8 cellular contexts compared by ENCODE assay signal in the genomic region with DNA sequence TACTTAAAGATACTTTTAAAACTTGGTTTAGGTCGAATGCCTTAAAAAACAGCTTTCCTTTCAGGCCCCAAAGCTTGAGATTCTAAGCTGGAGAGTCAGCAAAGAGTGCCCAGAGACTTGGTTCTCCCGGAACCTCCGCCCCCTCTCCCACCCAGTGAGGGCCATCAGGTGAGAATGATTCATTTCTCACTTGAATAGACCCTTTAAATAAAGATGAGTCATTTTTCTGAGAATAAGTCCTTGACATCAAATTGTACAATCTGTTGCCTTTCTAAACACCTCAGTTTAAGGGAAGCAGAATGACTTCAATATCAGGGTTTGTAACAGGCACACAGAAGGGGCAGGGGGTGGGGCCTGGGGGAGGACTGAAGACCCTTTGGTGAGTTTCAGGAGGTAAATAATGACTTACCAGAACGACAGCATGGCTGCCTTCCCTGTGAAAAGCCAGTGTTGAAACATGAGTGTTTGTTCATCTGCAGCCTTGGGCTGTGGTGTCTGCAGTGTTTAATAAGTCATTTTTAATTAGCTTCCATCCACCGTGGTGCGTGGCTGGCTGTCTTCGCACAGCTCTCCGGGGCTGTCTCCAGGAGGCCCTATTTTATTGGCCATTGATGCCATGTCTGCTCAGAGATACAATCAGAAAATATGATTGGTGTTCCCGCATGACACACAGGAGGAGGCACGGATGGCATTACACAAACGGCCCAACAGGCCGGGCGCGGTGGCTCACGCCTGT.
DNase-seq lines count a peak whose midpoint lies in the region; ATAC-seq, FAIRE-seq and TF ChIP-seq lines count a peak whose summit lies in the region.

No MANE protein-coding gene starts in this region.

- H3K4me1 Mint-ChIP-seq in CD8-positive, alpha-beta T cell (ENCODE audit: low read depth) = peaks cover 7% of the 10 kb centered on the region
- H3K4me1 Mint-ChIP-seq in stimulated activated effector memory CD8-positive, alpha-beta T cell treated with anti-CD3 and anti-CD28 coated beads, Interleukin-12 subunit alpha, Interleukin-12 subunit beta, amount 100 ng/mL, for 72 hours = peaks cover 28% of the 10 kb centered on the region

- H3K18ac ChIP-seq in H1 (ENCODE audit: extremely low read depth, low read length) = no peak overlapping the region

- H3K4ac ChIP-seq in H1 (replicated peaks; ENCODE audit: insufficient read length, low read depth, low read length) = no peak overlapping the region

- no peak overlapping the region for H3K27ac Mint-ChIP-seq in CD8-positive, alpha-beta T cell
- peak overlapping the region; percentile 56 for H3K27ac Mint-ChIP-seq in stimulated activated effector memory CD8-positive, alpha-beta T cell treated with anti-CD3 and anti-CD28 coated beads, Interleukin-12 subunit alpha, Interleukin-12 subunit beta, amount 100 ng/mL, for 72 hours

- no peaks in the 10 kb centered on the region for H3K79me1 ChIP-seq in H1 (ENCODE audit: low read depth, low read length)

- no peak for DNase-seq in CD8-positive, alpha-beta T cell
- DNase-seq in NCI-H146 (lab: John Stamatoyannopoulos, UW) = peak; percentile 75
- no peak for DNase-seq in H1 (ENCODE audit: low read depth in 1 of 2, low spot score in 2 of 2)
- no peak for DNase-seq in stimulated activated effector memory CD8-positive, alpha-beta T cell treated with anti-CD3 and anti-CD28 coated beads, Interleukin-12 subunit alpha, Interleukin-12 subunit beta, amount 100 ng/mL, for 72 hours (ENCODE audit: low spot score in 2 of 2)
- DNase-seq in epidermal melanocyte (ENCODE audit: insufficient read length, low spot score) = no peak
- DNase-seq in DMS79 treated with DMSO at 0.1 percent for 48 hours (lab: John Stamatoyannopoulos, UW) = no peak

- POLR2A ChIA-PET in CD8-positive, alpha-beta T cell (lab: Charles Lee) = no interaction called here
- POLR2A ChIA-PET in H1 (lab: Charles Lee; ENCODE audit: partially characterized antibody) = no interaction called here

- 79% methylated on average over 15 of the region's 15 CpGs; no CpG with 5 or more reads in 1 of the 2 experiments for WGBS in H1 (ENCODE audit: extremely low coverage in 1 of 2, insufficient coverage in 1 of 2, insufficient read length in 1 of 2, insufficient replicate concordance in 2 of 2, low coverage in 1 of 2, low lambda C conversion rate in 2 of 2, missing lambda C conversion rate in 1 of 2), 2 experiments

- H3K79me2 ChIP-seq in H1 (ENCODE audit: control insufficient read depth in 1 of 2, insufficient read depth in 2 of 2, low read length in 2 of 2) = no peaks in the 10 kb centered on the region

- H2BK20ac ChIP-seq in H1 (ENCODE audit: low read length) = peak overlapping the region; percentile 43; the same call in 1 of the 2 replicates

- ATAC-seq in CD8-positive, alpha-beta T cell = peak; percentile 14
- ATAC-seq in GM19452 (IDR thresholded peaks at IDR 0.05; ENCODE audit: unreplicated experiment) = peak; percentile 54
- peak; percentile 87 for ATAC-seq in stimulated activated effector memory CD8-positive, alpha-beta T cell treated with anti-CD3 and anti-CD28 coated beads, Interleukin-12 subunit alpha, Interleukin-12 subunit beta, amount 100 ng/mL, for 72 hours
- ATAC-seq in GM18873 (IDR thresholded peaks at IDR 0.05; ENCODE audit: low FRiP score, unreplicated experiment) = no peak

- H3K9me3 Mint-ChIP-seq in CD8-positive, alpha-beta T cell = no peaks in the 10 kb centered on the region
- no peaks in the 10 kb centered on the region for H3K9me3 Mint-ChIP-seq in stimulated activated effector memory CD8-positive, alpha-beta T cell treated with anti-CD3 and anti-CD28 coated beads, Interleukin-12 subunit alpha, Interleukin-12 subunit beta, amount 100 ng/mL, for 72 hours

- no peaks in the 10 kb centered on the region for H3K36me3 Mint-ChIP-seq in CD8-positive, alpha-beta T cell
- no peaks in the 10 kb centered on the region for H3K36me3 Mint-ChIP-seq in stimulated activated effector memory CD8-positive, alpha-beta T cell treated with anti-CD3 and anti-CD28 coated beads, Interleukin-12 subunit alpha, Interleukin-12 subunit beta, amount 100 ng/mL, for 72 hours

- no peak overlapping the region for H4K8ac ChIP-seq in H1 (ENCODE audit: extremely low read depth, insufficient read depth, low read length)

- H3K23ac ChIP-seq in H1 (ENCODE audit: insufficient read length) = no peak overlapping the region

- H2BK12ac ChIP-seq in H1 (ENCODE audit: low read depth, low read length) = no peak overlapping the region

- peaks cover 31% of the 10 kb centered on the region for H3K27me3 Mint-ChIP-seq in CD8-positive, alpha-beta T cell (ENCODE audit: low read depth)

- H4K20me1 ChIP-seq in H1 (replicated peaks in 1 of 2; ENCODE audit: control insufficient read depth in 1 of 2, insufficient read depth in 2 of 2, low read length in 2 of 2) = no peaks in the 10 kb centered on the region

- H3K4me3 Mint-ChIP-seq in CD8-positive, alpha-beta T cell = no peak overlapping the region
- peak overlapping the region; percentile 42 for H3K4me3 Mint-ChIP-seq in stimulated activated effector memory CD8-positive, alpha-beta T cell treated with anti-CD3 and anti-CD28 coated beads, Interleukin-12 subunit alpha, Interleukin-12 subunit beta, amount 100 ng/mL, for 72 hours

- no peak overlapping the region for H4K5ac ChIP-seq in H1 (ENCODE audit: insufficient read length, low read depth, low read length)

- FAIRE-seq in H1 (lab: Jason Lieb, UNC) = no peak

- no peak overlapping the region; the same call in 1 of the 2 replicates for H2BK5ac ChIP-seq in H1 (ENCODE audit: low read depth, low read length)

- no peak overlapping the region for H3K4me3 ChIP-seq in CD8-positive, alpha-beta T cell (ENCODE audit: low read depth, low read length)
- no peak overlapping the region; a peak in 1 of 8 replicates for H3K4me3 ChIP-seq in H1 (ENCODE audit: extremely low read depth in 1 of 4, insufficient read depth in 2 of 4, low read depth in 3 of 4, low read length in 4 of 4)

- TF ChIP-seq CTCF in CD8-positive, alpha-beta T cell (IDR thresholded peaks at IDR 0.05) = no peak
- no peak for TF ChIP-seq CTCF in H1 (IDR thresholded peaks at IDR 0.05; ENCODE audit: control extremely low read depth in 1 of 3, insufficient read depth in 1 of 3, low read depth in 1 of 3, low read length in 3 of 3)

- H3K4me1 ChIP-seq in CD8-positive, alpha-beta T cell (ENCODE audit: insufficient read depth, low read length) = no peaks in the 10 kb centered on the region
- H3K4me1 ChIP-seq in H1 (replicated peaks in 1 of 4; ENCODE audit: control insufficient read depth in 3 of 4, insufficient read depth in 4 of 4, low read length in 3 of 4) = peaks cover 0 to 11% (median 0%) of the 10 kb centered on the region in 4 experiments; a peak in 5 of 7 replicates

- H3K36me3 ChIP-seq in CD8-positive, alpha-beta T cell (ENCODE audit: insufficient read depth, low read length) = no peaks in the 10 kb centered on the region
- no peaks in the 10 kb centered on the region for H3K36me3 ChIP-seq in H1 (ENCODE audit: control insufficient read depth in 2 of 4, insufficient read depth in 4 of 4, low read length in 3 of 4)

- no peaks in the 10 kb centered on the region for H3K23me2 ChIP-seq in H1 (ENCODE audit: low read depth, low read length)

- CTCF ChIA-PET in CD8-positive, alpha-beta T cell (lab: Charles Lee) = interaction anchor here (0.8 to 0.9 kb wide), 3 partner anchors 14 to 290 kb away, joined by 3 to 5 read pairs (median 3); no protein-coding TSS in a partner anchor
- CTCF ChIA-PET in H1 (lab: Charles Lee; ENCODE audit: partially characterized antibody) = interaction anchor here (0.6 to 15.9 kb wide), 20 partner anchors 9 to 337 kb away, joined by 3 to 131 read pairs (median 4); no protein-coding TSS in a partner anchor

- no peak overlapping the region for H2AK5ac ChIP-seq in H1 (ENCODE audit: low read depth, low read length)

- no peak overlapping the region for H3K9ac ChIP-seq in H1 (replicated peaks in 1 of 4; ENCODE audit: extremely low read depth in 1 of 4, low read depth in 3 of 4, low read length in 3 of 4)

- H3K56ac ChIP-seq in H1 (replicated peaks; ENCODE audit: insufficient read length, low read depth, low read length) = no peak overlapping the region

- H2AFZ ChIP-seq in H1 (ENCODE audit: low read length) = no peak overlapping the region

- no peak for TF ChIP-seq EP300 in H1 (IDR thresholded peaks at IDR 0.05; ENCODE audit: borderline replicate concordance in 1 of 2, low read depth in 2 of 2, low read length in 2 of 2)

- no peak overlapping the region for H2BK120ac ChIP-seq in H1 (replicated peaks; ENCODE audit: low read depth, low read length)

- H3K9me3 ChIP-seq in CD8-positive, alpha-beta T cell (ENCODE audit: low read length) = no peaks in the 10 kb centered on the region
- H3K9me3 ChIP-seq in H1 (ENCODE audit: insufficient read depth in 2 of 2, low read depth in 1 of 2, low read length in 1 of 2) = no peaks in the 10 kb centered on the region

- H4K91ac ChIP-seq in H1 (replicated peaks; ENCODE audit: insufficient read length, low read length) = no peak overlapping the region

- H2BK15ac ChIP-seq in H1 (ENCODE audit: low read length) = no peak overlapping the region

- TF ChIP-seq RAD21 in H1 (IDR thresholded peaks at IDR 0.05 in 1 of 2, conservative IDR thresholded peaks at IDR 0.05 in 1 of 2; ENCODE audit: low read depth in 2 of 2, low read length in 2 of 2) = no peak

- peak overlapping the region in 1 of 2 experiments; percentile 5; a peak in 1 of 4 replicates for H3K4me2 ChIP-seq in H1 (ENCODE audit: insufficient read depth in 1 of 2, low read depth in 2 of 2, low read length in 2 of 2)

- no peaks in the 10 kb centered on the region for H3K27me3 ChIP-seq in CD8-positive, alpha-beta T cell (ENCODE audit: insufficient read depth, low read length)
- H3K27me3 ChIP-seq in H1 (replicated peaks in 1 of 4; ENCODE audit: control insufficient read depth in 3 of 4, extremely low read depth in 1 of 4, insufficient read depth in 3 of 4, low read length in 3 of 4) = no peaks in the 10 kb centered on the region

- H3K27ac ChIP-seq in CD8-positive, alpha-beta T cell (ENCODE audit: low read depth, low read length) = no peak overlapping the region
- no peak overlapping the region for H3K27ac ChIP-seq in H1 (ENCODE audit: low read depth, low read length)

- H3K14ac ChIP-seq in H1 (ENCODE audit: insufficient read length) = no peak overlapping the region

- intact Hi-C loops in CD8-positive, alpha-beta T cell (cut with DNase I, micrococcal nuclease) = no loop called here

- TF ChIP-seq POLR2A in H1 (IDR thresholded peaks at IDR 0.05; ENCODE audit: control extremely low read depth in 1 of 2, low read depth in 2 of 2, low read length in 2 of 2) = no peak

TF ChIP-seq in H1, 55 proteins besides CTCF, POLR2A, EP300 and RAD21:
- TF ChIP-seq EGR1 (IDR thresholded peaks at IDR 0.05; ENCODE audit: borderline replicate concordance, low read depth, low read length) = 0 out of 2 replicates have a peak, but pooled peaks have one; percentile 21
- TF ChIP-seq HDAC2 (IDR thresholded peaks at IDR 0.05; ENCODE audit: borderline replicate concordance in 1 of 2, low read depth in 2 of 2, low read length in 2 of 2) = no peak
